ENCODE assay signal across 8 cellular contexts in the genomic region with DNA sequence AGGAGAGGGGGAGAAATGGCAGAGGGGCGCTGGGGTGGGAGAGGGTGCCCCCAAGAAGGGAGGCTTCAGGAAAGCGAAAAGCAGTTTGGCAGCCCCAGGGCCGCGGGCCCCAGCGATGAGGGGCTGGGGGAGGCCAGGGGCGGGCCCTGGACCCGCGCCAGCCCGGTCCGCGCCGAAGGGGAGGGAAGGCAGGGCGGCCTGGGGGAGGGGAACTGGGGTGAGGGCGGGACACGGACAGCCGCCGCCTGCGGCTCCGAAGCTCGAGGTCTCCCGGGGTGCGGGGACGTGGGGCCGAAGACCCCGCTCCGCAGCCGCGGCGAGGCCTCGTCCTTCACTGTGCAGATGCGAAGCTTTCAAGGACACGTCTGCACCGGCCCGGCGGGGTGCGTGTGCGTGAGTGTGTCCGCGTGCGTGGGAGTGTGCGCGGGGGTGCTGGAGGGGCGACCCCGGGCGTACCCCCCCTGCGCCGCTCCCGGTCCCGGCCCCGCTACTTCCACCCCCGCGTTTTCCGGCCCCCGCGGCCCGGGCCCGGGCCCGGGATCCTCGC. TPM values are rescaled to one million over a fixed set of nuclear protein-coding genes. Genes with fewer than 3 reads are reported as not detected.
DNase-seq lines count a peak whose midpoint lies in the region; ATAC-seq and TF ChIP-seq lines count a peak whose summit lies in the region.

No MANE protein-coding gene starts in this region.

- no peak overlapping the region for H3K27ac Mint-ChIP-seq in activated naive CD8-positive, alpha-beta T cell treated with anti-CD3 and anti-CD28 coated beads, Interleukin-2, amount 10 ng/mL, durations not matched to agents 7 days and 5 days

- ATAC-seq in DND-41 (ENCODE audit: insufficient read depth, low read depth), result no peak
- ATAC-seq in activated naive CD8-positive, alpha-beta T cell treated with anti-CD3 and anti-CD28 coated beads, Interleukin-2, amount 10 ng/mL, durations not matched to agents 7 days and 5 days (ENCODE audit: low read depth), result no peak
- no peak for ATAC-seq in HG03521 (IDR thresholded peaks at IDR 0.05; ENCODE audit: unreplicated experiment)

- H3K4me3 ChIP-seq in DND-41 (ENCODE audit: low read depth in 1 of 2, low read length in 2 of 2), result peak overlapping the region in 1 of 2 experiments; percentile 75; a peak in 2 of 4 replicates
- H3K4me3 ChIP-seq in iPS-18c (ENCODE audit: insufficient read depth, low read depth, low read length), result peak overlapping the region; percentile 48
- H3K4me3 ChIP-seq in spleen, result peak overlapping the region; percentile 49 to 93 (median 69)

- H3K27ac ChIP-seq in DND-41 (ENCODE audit: low read length) (no peak overlapping the region), spleen (peak overlapping the region; percentile 53 to 91 (median 72))

- H3K9ac ChIP-seq in DND-41 (ENCODE audit: low read depth, low read length), result peak overlapping the region; percentile 50; the same call in 1 of the 2 replicates

- intact Hi-C loops in spleen (cut with DNase I; ENCODE audit: low total_unique reads), result no loop called here

- TF ChIP-seq CTCF in DND-41 (IDR thresholded peaks at IDR 0.05; ENCODE audit: borderline replicate concordance, extremely low read depth, low read length, poor library complexity, severe bottlenecking) (no peak), spleen (IDR thresholded peaks at IDR 0.05 in 8 of 11, conservative IDR thresholded peaks at IDR 0.05 in 3 of 11) (no peak)

- peaks cover 45% of the 10 kb centered on the region for H4K20me1 ChIP-seq in DND-41 (ENCODE audit: insufficient read depth, low read length)

- no peaks in the 10 kb centered on the region for H3K9me3 ChIP-seq in DND-41 (ENCODE audit: insufficient read depth, low read length, severe bottlenecking)
- no peaks in the 10 kb centered on the region for H3K9me3 ChIP-seq in iPS-18c (ENCODE audit: control insufficient read depth, insufficient read depth, low read length)
- H3K9me3 ChIP-seq in spleen, result no peaks in the 10 kb centered on the region

- 2 to 19% (median 3%) methylated on average over 14 to 59 of the region's 59 CpGs for WGBS in spleen, 5 donors

- H3K79me2 ChIP-seq in DND-41 (ENCODE audit: insufficient read depth, low read length), result peaks cover 49% of the 10 kb centered on the region

- no peaks in the 10 kb centered on the region for H3K9me3 Mint-ChIP-seq in activated naive CD8-positive, alpha-beta T cell treated with anti-CD3 and anti-CD28 coated beads, Interleukin-2, amount 10 ng/mL, durations not matched to agents 7 days and 5 days

- DNase-seq in DND-41 (no peak), NCI-H1092 (lab: John Stamatoyannopoulos, UW) (peak; percentile 14), spleen (peak; percentile 84), NCI-H524 treated with DMSO at 0.1 percent for 48 hours (lab: John Stamatoyannopoulos, UW) (no peak), islet precursor cell (no peak)
- DNase-seq in activated naive CD8-positive, alpha-beta T cell treated with anti-CD3 and anti-CD28 coated beads, Interleukin-2, amount 10 ng/mL, durations not matched to agents 7 days and 5 days, result no peak

- POLR2A ChIA-PET in activated naive CD8-positive, alpha-beta T cell treated with anti-CD3 and anti-CD28 coated beads, Interleukin-2, amount 10 ng/mL, durations not matched to agents 7 days and 5 days (lab: Charles Lee), result interaction anchor here (0.7 to 6.1 kb wide), 6 partner anchors 22 to 66 kb away, joined by 3 to 42 read pairs (median 4); no protein-coding TSS in a partner anchor

- H3K36me3 ChIP-seq in DND-41 (ENCODE audit: insufficient read depth, low read length) (no peaks in the 10 kb centered on the region), spleen (no peaks in the 10 kb centered on the region)

- peaks cover 40% of the 10 kb centered on the region for H3K4me1 Mint-ChIP-seq in activated naive CD8-positive, alpha-beta T cell treated with anti-CD3 and anti-CD28 coated beads, Interleukin-2, amount 10 ng/mL, durations not matched to agents 7 days and 5 days

- no peaks in the 10 kb centered on the region for H3K27me3 ChIP-seq in DND-41 (ENCODE audit: insufficient read depth, low read length, poor library complexity)
- no peaks in the 10 kb centered on the region for H3K27me3 ChIP-seq in spleen (replicated peaks in 1 of 7)

- H3K4me3 Mint-ChIP-seq in activated naive CD8-positive, alpha-beta T cell treated with anti-CD3 and anti-CD28 coated beads, Interleukin-2, amount 10 ng/mL, durations not matched to agents 7 days and 5 days, result peak overlapping the region; percentile 58

- H3K36me3 Mint-ChIP-seq in activated naive CD8-positive, alpha-beta T cell treated with anti-CD3 and anti-CD28 coated beads, Interleukin-2, amount 10 ng/mL, durations not matched to agents 7 days and 5 days, result no peaks in the 10 kb centered on the region

- H3K27me3 Mint-ChIP-seq in activated naive CD8-positive, alpha-beta T cell treated with anti-CD3 and anti-CD28 coated beads, Interleukin-2, amount 10 ng/mL, durations not matched to agents 7 days and 5 days, result no peaks in the 10 kb centered on the region

- H3K4me1 ChIP-seq in DND-41 (ENCODE audit: insufficient read depth, low read length) (peaks cover 25% of the 10 kb centered on the region), spleen (peaks cover 25 to 62% (median 56%) of the 10 kb centered on the region in 6 donors)

- no peak for TF ChIP-seq POLR2A in spleen (IDR thresholded peaks at IDR 0.05)

- H3K4me2 ChIP-seq in DND-41 (ENCODE audit: insufficient read depth, low read length), result peak overlapping the region; percentile 63

- H2AFZ ChIP-seq in DND-41 (ENCODE audit: low read depth, low read length), result no peak overlapping the region

RNA-seq across cellular contexts. Expression of a gene that starts 1.3 kb away (rescaled TPM):
- 10 to 100 TPM; 76.7 to 84.7 TPM for total RNA-seq in activated naive CD8-positive, alpha-beta T cell treated with anti-CD3 and anti-CD28 coated beads, Interleukin-2, amount 10 ng/mL, durations not matched to agents 7 days and 5 days
- total RNA-seq in spleen, result 10 to 100 TPM; 28.4 to 64.6 (median 42.0) TPM
- polyA plus RNA-seq in spleen, result 10 to 100 TPM in 2 of 3 donors, 1 to 10 TPM in 1; 9.0 to 17.1 (median 10.5) TPM

Comparison
In these comparisons a context has a peak if more than half of its experiments do, and no peak if none do; other contexts are left out.
1. DNase-seq: peak in NCI-H1092 (single experiment) and spleen (single experiment); none in DND-41 (single experiment), activated naive CD8-positive, alpha-beta T cell treated with anti-CD3 and anti-CD28 coated beads, Interleukin-2, amount 10 ng/mL, durations not matched to agents 7 days and 5 days (single experiment), NCI-H524 treated with DMSO at 0.1 percent for 48 hours (single experiment) and islet precursor cell (single experiment).